Comparison of ENCODE assay signal across 17 cellular contexts in the genomic region with DNA sequence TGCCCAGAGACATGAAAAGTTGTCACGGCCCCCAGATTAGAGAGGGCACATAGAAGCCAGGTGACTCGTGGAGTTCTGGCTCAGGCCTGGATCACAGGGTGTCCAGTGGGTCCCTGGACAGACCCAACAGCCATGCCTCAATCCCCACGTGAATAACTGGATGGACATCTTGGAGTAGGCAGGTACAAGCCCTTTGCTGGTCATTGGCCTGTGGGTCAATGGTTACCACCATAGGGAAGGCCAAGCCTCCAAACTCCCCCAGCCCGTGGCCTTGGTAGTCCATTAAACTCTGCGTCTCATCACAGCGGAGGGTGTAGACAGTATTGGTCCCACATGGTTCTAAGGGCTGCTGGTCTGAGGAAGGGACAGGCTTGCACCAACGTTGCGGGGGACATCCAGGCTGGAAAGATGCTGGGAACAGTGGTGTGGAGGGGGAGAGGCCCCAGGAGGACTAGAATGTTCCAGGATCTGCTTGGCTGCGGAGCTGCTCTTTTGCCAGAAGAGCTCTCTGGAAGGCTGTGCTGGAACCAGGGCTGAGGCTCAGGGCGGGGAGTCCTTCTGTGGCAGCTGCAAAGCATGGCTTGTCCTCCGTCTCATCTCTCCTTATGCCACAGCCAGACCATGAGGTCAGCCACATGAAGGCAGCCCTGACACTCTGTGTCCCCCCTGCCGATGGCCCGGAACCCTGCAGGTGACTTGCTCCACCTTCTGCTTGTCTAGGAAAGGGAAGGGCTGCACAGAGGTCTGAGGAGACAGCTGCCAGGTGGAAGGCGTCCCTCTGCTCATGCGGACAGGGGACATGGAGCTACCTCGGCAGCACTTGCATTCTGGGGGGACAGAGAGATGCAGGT.
A peak's percentile ranks its signal among the peaks of the same experiment; 100 is the strongest.
DNase-seq lines count a peak whose midpoint lies in the region; ATAC-seq, FAIRE-seq and TF ChIP-seq lines count a peak whose summit lies in the region.
"Had no signal": no experiment of that assay in that cellular context is flagged by ENCODE, and none has a peak within 500 bp of the region (broad histone marks: within the 10 kb centered on the region; RNA-seq: fewer than 3 reads in every experiment).

No MANE protein-coding gene starts in this region.

- H3K9me3 Mint-ChIP-seq in natural killer cell treated with Interleukin-12 subunit alpha and Interleukin-12 subunit beta and Interleukin-15 and Interleukin-18, amount 100 ng/mL, for 72 hours = no peaks in the 10 kb centered on the region
- no peaks in the 10 kb centered on the region for H3K9me3 Mint-ChIP-seq in natural killer cell
- H3K9me3 Mint-ChIP-seq in endodermal cell = no peaks in the 10 kb centered on the region
- H3K9me3 Mint-ChIP-seq in activated T-cell treated with anti-CD3 and anti-CD28 coated beads, Interleukin-2, amount 50 U/mL, for 72 hours = peaks cover 2 to 3% of the 10 kb centered on the region in 2 donors
- peaks cover 12% of the 10 kb centered on the region for H3K9me3 Mint-ChIP-seq in activated naive CD4-positive, alpha-beta T cell treated with anti-CD3 and anti-CD28 coated beads, Interleukin-2, amount 10 ng/mL, durations not matched to agents 7 days and 5 days

- TF ChIP-seq CTCF in natural killer cell (IDR thresholded peaks at IDR 0.05) = no peak
- TF ChIP-seq CTCF in endodermal cell (conservative IDR thresholded peaks at IDR 0.05) = no peak

- H3K27me3 ChIP-seq in endodermal cell (ENCODE audit: control insufficient read depth, insufficient read depth, low read length, poor library complexity, severe bottlenecking) = no peaks in the 10 kb centered on the region

- no peak overlapping the region for H3K4me3 Mint-ChIP-seq in natural killer cell treated with Interleukin-12 subunit alpha and Interleukin-12 subunit beta and Interleukin-15 and Interleukin-18, amount 100 ng/mL, for 72 hours
- H3K4me3 Mint-ChIP-seq in natural killer cell (no peak overlapping the region), endodermal cell (no peak overlapping the region)
- no peak overlapping the region for H3K4me3 Mint-ChIP-seq in activated T-cell treated with anti-CD3 and anti-CD28 coated beads, Interleukin-2, amount 50 U/mL, for 72 hours
- no peak overlapping the region for H3K4me3 Mint-ChIP-seq in activated naive CD4-positive, alpha-beta T cell treated with anti-CD3 and anti-CD28 coated beads, Interleukin-2, amount 10 ng/mL, durations not matched to agents 7 days and 5 days

- H3K27ac Mint-ChIP-seq in natural killer cell treated with Interleukin-12 subunit alpha and Interleukin-12 subunit beta and Interleukin-15 and Interleukin-18, amount 100 ng/mL, for 72 hours = no peak overlapping the region
- H3K27ac Mint-ChIP-seq in natural killer cell (no peak overlapping the region), endodermal cell (peak overlapping the region; percentile 64)
- no peak overlapping the region for H3K27ac Mint-ChIP-seq in activated T-cell treated with anti-CD3 and anti-CD28 coated beads, Interleukin-2, amount 50 U/mL, for 72 hours
- H3K27ac Mint-ChIP-seq in activated naive CD4-positive, alpha-beta T cell treated with anti-CD3 and anti-CD28 coated beads, Interleukin-2, amount 10 ng/mL, durations not matched to agents 7 days and 5 days = no peak overlapping the region

- peaks cover 2 to 14% of the 10 kb centered on the region in 2 donors for H3K27me3 Mint-ChIP-seq in natural killer cell treated with Interleukin-12 subunit alpha and Interleukin-12 subunit beta and Interleukin-15 and Interleukin-18, amount 100 ng/mL, for 72 hours
- H3K27me3 Mint-ChIP-seq in natural killer cell (ENCODE audit: low read depth in 2 of 2) = peaks cover 0 to 6% of the 10 kb centered on the region in 2 donors
- no peaks in the 10 kb centered on the region for H3K27me3 Mint-ChIP-seq in endodermal cell (ENCODE audit: insufficient read depth)
- H3K27me3 Mint-ChIP-seq in activated T-cell treated with anti-CD3 and anti-CD28 coated beads, Interleukin-2, amount 50 U/mL, for 72 hours (ENCODE audit: low read depth) = no peaks in the 10 kb centered on the region
- no peaks in the 10 kb centered on the region for H3K27me3 Mint-ChIP-seq in activated naive CD4-positive, alpha-beta T cell treated with anti-CD3 and anti-CD28 coated beads, Interleukin-2, amount 10 ng/mL, durations not matched to agents 7 days and 5 days

- FAIRE-seq in H54 (lab: Jason Lieb, UNC) = no peak
- FAIRE-seq: HepG2 had no signal

- H3K4me3 ChIP-seq in endodermal cell (ENCODE audit: low read length) = no peak overlapping the region

- ATAC-seq in natural killer cell treated with Interleukin-12 subunit alpha and Interleukin-12 subunit beta and Interleukin-15 and Interleukin-18, amount 100 ng/mL, for 72 hours = no peak
- ATAC-seq in natural killer cell = no peak
- no peak for ATAC-seq in activated T-cell treated with anti-CD3 and anti-CD28 coated beads, Interleukin-2, amount 50 U/mL, for 72 hours (replicated peaks in 1 of 2)

- peak; percentile 53 for DNase-seq in natural killer cell treated with Interleukin-12 subunit alpha and Interleukin-12 subunit beta and Interleukin-15 and Interleukin-18, amount 100 ng/mL, for 72 hours (ENCODE audit: low spot score)
- DNase-seq in natural killer cell (no peak), endodermal cell (peak; percentile 29), posterior vena cava (ENCODE audit: low spot score) (peak; percentile 56), H54 (ENCODE audit: insufficient read length, low spot score) (no peak)
- DNase-seq in activated T-cell treated with anti-CD3 and anti-CD28 coated beads, Interleukin-2, amount 50 U/mL, for 72 hours = no peak
- no peak for DNase-seq in activated naive CD4-positive, alpha-beta T cell treated with anti-CD3 and anti-CD28 coated beads, Interleukin-2, amount 10 ng/mL, durations not matched to agents 7 days and 5 days
- DNase-seq: DMS 273 treated with DMSO at 0.1 percent for 48 hours, NCI-H1048, NCI-H1436 treated with DMSO at 0.1 percent for 48 hours, NCI-H2081, NCI-H510A, NCI-H774 had no signal

- CTCF ChIA-PET in activated naive CD4-positive, alpha-beta T cell treated with anti-CD3 and anti-CD28 coated beads, Interleukin-2, amount 10 ng/mL, durations not matched to agents 7 days and 5 days (lab: Charles Lee) = no interaction called here

- WGBS in endodermal cell (ENCODE audit: insufficient coverage in 1 of 2, insufficient read length in 1 of 2), 2 experiments = 90 to 99% methylated on average over 9 to 16 of the region's 16 CpGs

- H3K9me3 ChIP-seq in endodermal cell (ENCODE audit: control insufficient read depth, low read length) = no peaks in the 10 kb centered on the region

- no peaks in the 10 kb centered on the region for H3K36me3 Mint-ChIP-seq in natural killer cell treated with Interleukin-12 subunit alpha and Interleukin-12 subunit beta and Interleukin-15 and Interleukin-18, amount 100 ng/mL, for 72 hours
- no peaks in the 10 kb centered on the region for H3K36me3 Mint-ChIP-seq in natural killer cell
- H3K36me3 Mint-ChIP-seq in endodermal cell (ENCODE audit: low read depth) = no peaks in the 10 kb centered on the region
- no peaks in the 10 kb centered on the region for H3K36me3 Mint-ChIP-seq in activated T-cell treated with anti-CD3 and anti-CD28 coated beads, Interleukin-2, amount 50 U/mL, for 72 hours (ENCODE audit: insufficient read depth in 2 of 2)
- no peaks in the 10 kb centered on the region for H3K36me3 Mint-ChIP-seq in activated naive CD4-positive, alpha-beta T cell treated with anti-CD3 and anti-CD28 coated beads, Interleukin-2, amount 10 ng/mL, durations not matched to agents 7 days and 5 days

- TF ChIP-seq POLR2A in H54 (IDR thresholded peaks at IDR 0.05; ENCODE audit: low read depth, low read length) = no peak

- no peaks in the 10 kb centered on the region for H3K4me1 Mint-ChIP-seq in natural killer cell treated with Interleukin-12 subunit alpha and Interleukin-12 subunit beta and Interleukin-15 and Interleukin-18, amount 100 ng/mL, for 72 hours (ENCODE audit: low read depth in 2 of 2)
- H3K4me1 Mint-ChIP-seq in natural killer cell (no peaks in the 10 kb centered on the region), endodermal cell (no peaks in the 10 kb centered on the region)
- no peaks in the 10 kb centered on the region for H3K4me1 Mint-ChIP-seq in activated T-cell treated with anti-CD3 and anti-CD28 coated beads, Interleukin-2, amount 50 U/mL, for 72 hours (ENCODE audit: low read depth)
- no peaks in the 10 kb centered on the region for H3K4me1 Mint-ChIP-seq in activated naive CD4-positive, alpha-beta T cell treated with anti-CD3 and anti-CD28 coated beads, Interleukin-2, amount 10 ng/mL, durations not matched to agents 7 days and 5 days

- H3K9ac ChIP-seq in endodermal cell (ENCODE audit: extremely low read depth, low read length, poor library complexity, severe bottlenecking) = no peak overlapping the region
- H3K9ac ChIP-seq: KMS-11 had no signal

- H3K36me3 ChIP-seq in endodermal cell (ENCODE audit: control insufficient read depth, insufficient read depth, low read length) = no peaks in the 10 kb centered on the region

- intact Hi-C loops in natural killer cell (cut with micrococcal nuclease) (no loop called here), posterior vena cava (cut with DNase I) (loop anchor here in 1 of 2 donors (5.0 kb wide), 1 partner anchor 1137 kb away; no protein-coding TSS in a partner anchor)

- no peak overlapping the region for H3K27ac ChIP-seq in endodermal cell (ENCODE audit: low read depth, low read length)
- H3K27ac ChIP-seq: C4-2B, KMS-11, RWPE1 had no signal

- no peaks in the 10 kb centered on the region for H3K4me1 ChIP-seq in endodermal cell (ENCODE audit: control insufficient read depth, insufficient read depth, low read length)

Comparison
In these comparisons a context has a peak if more than half of its experiments do, and no peak if none do; other contexts are left out.
1. DNase-seq: peak in natural killer cell treated with Interleukin-12 subunit alpha and Interleukin-12 subunit beta and Interleukin-15 and Interleukin-18, amount 100 ng/mL, for 72 hours (single experiment), endodermal cell (single experiment) and posterior vena cava (single experiment); none in natural killer cell (single experiment), activated T-cell treated with anti-CD3 and anti-CD28 coated beads, Interleukin-2, amount 50 U/mL, for 72 hours (0 of 2), activated naive CD4-positive, alpha-beta T cell treated with anti-CD3 and anti-CD28 coated beads, Interleukin-2, amount 10 ng/mL, durations not matched to agents 7 days and 5 days (single experiment) and H54 (single experiment).